Comparison of ENCODE assay signal across 8 cellular contexts in genomic region chr6:166512567-166512966, GRCh38.
DNase-seq lines count a peak whose midpoint lies in the region; ATAC-seq and TF ChIP-seq lines count a peak whose summit lies in the region.

No MANE protein-coding gene starts in this region.

- no peak overlapping the region for H3K4me3 Mint-ChIP-seq in glutamatergic neuron (ENCODE audit: unreplicated experiment)
- no peak overlapping the region for H3K4me3 Mint-ChIP-seq in CD14-positive monocyte

- H3K4me1 Mint-ChIP-seq in glutamatergic neuron (ENCODE audit: low read depth, unreplicated experiment) (peaks cover 21% of the 10 kb centered on the region), CD14-positive monocyte (no peaks in the 10 kb centered on the region)

- in situ Hi-C loops in GM13977 (cut with MboI; ENCODE audit: low pct_unique_long_range_greater_than_20kb, low sequenced_read_pairs, unreplicated experiment): no loop called here

- ATAC-seq in GM21717 (IDR thresholded peaks at IDR 0.05; ENCODE audit: unreplicated experiment): peak; percentile 94

- peaks cover 8% of the 10 kb centered on the region for H3K9me3 Mint-ChIP-seq in glutamatergic neuron (ENCODE audit: unreplicated experiment)
- H3K9me3 Mint-ChIP-seq in CD14-positive monocyte: peaks cover 0 to 4% (median 2%) of the 10 kb centered on the region in 7 donors

- H3K36me3 Mint-ChIP-seq in glutamatergic neuron (ENCODE audit: unreplicated experiment) (peaks cover 33% of the 10 kb centered on the region), CD14-positive monocyte (no peaks in the 10 kb centered on the region)

- intact Hi-C loops in CD14-positive monocyte (cut with micrococcal nuclease): no loop called here

- DNase-seq in GM13977 (ENCODE audit: low spot score): peak; percentile 56
- peak; percentile 50 for DNase-seq in NAMALWA (ENCODE audit: low spot score)
- DNase-seq in glutamatergic neuron: no peak
- DNase-seq in NCI-H1417 treated with DMSO at 0.1 percent for 48 hours (lab: John Stamatoyannopoulos, UW): no peak
- no peak for DNase-seq in NCI-H1092 (lab: John Stamatoyannopoulos, UW)
- DNase-seq in NCI-H1417 (lab: John Stamatoyannopoulos, UW): no peak
- DNase-seq in CD14-positive monocyte (ENCODE audit: low spot score): no peak

- TF ChIP-seq CTCF in GM13977 (IDR thresholded peaks at IDR 0.05; ENCODE audit: extremely low read depth, insufficient read depth, missing control alignments) (peak; percentile 33), glutamatergic neuron (IDR thresholded peaks at IDR 0.05; ENCODE audit: partially characterized antibody, unreplicated experiment) (no peak), CD14-positive monocyte (IDR thresholded peaks at IDR 0.05) (no peak)

- H3K27ac Mint-ChIP-seq in glutamatergic neuron (ENCODE audit: unreplicated experiment): peak overlapping the region; percentile 77
- H3K27ac Mint-ChIP-seq in CD14-positive monocyte: peak overlapping the region in 1 of 7 donors; percentile 78

- H3K27me3 Mint-ChIP-seq in glutamatergic neuron (ENCODE audit: unreplicated experiment) (peaks cover 8% of the 10 kb centered on the region), CD14-positive monocyte (ENCODE audit: low read depth in 3 of 3) (no peaks in the 10 kb centered on the region)

Comparison
In these comparisons a context has a peak if more than half of its experiments do, and no peak if none do; other contexts are left out.
1. DNase-seq: peak in GM13977 (single experiment) and NAMALWA (single experiment); none in glutamatergic neuron (single experiment), NCI-H1417 treated with DMSO at 0.1 percent for 48 hours (single experiment), NCI-H1092 (single experiment), NCI-H1417 (0 of 3) and CD14-positive monocyte (single experiment).